ENCODE assay signal across 8 cellular contexts in the genomic region with DNA sequence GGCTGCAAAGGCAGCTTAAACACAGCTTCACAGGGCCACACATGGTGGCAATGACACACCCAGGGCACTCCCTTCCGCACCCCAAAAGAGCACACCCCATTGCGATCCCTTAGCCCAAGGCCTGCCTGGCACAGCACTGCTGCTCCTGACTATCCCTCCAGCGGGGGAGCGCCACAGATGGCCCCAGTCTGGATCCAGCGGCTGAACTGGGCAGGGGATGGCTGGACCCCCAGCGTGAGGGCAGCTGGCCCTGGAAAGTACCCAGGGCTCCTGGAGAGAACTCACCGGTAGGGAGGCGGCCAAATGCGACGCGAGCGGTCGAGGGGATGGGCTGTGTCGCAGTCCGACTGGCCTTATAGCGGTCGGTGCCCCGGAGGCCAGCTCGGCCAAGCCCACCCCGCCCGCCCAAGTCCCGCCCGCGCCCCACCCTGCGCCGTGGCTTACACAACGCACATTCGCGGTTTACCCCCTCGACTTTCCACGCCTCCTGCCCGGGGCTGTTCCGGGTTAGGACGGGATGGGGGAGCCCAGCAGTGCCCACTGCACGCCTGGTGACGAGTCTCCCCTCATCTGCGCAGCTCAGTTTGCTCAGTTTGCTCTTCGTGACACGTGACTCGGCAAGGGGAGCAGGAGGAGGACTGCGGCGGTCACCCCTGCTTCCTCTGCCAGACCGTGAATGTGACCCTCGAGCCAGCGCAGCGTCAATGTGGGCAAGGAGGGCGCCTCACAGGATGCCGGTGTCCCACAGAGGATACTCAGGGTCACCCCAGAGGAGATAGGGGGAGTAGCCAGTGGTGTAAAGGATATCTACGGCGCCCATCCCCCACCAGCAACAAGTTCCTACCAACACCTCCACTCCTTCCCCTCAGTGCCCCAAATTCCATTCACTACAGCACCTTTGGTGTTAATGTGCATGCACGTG. TPM values are rescaled to one million over a fixed set of nuclear protein-coding genes. Genes with fewer than 3 reads are reported as not detected.
A peak's percentile ranks its signal among the peaks of the same experiment; 100 is the strongest.
DNase-seq lines count a peak whose midpoint lies in the region; ATAC-seq and TF ChIP-seq lines count a peak whose summit lies in the region.

A gene (minus strand): TSS at position 328 of the 922 bp plus-strand sequence. CDS start 652 bp downstream, outside the sequence.

- in situ Hi-C loops in GM13977 (cut with MboI; ENCODE audit: low pct_unique_long_range_greater_than_20kb, low sequenced_read_pairs, unreplicated experiment), result no loop called here
- in situ Hi-C loops in brain microvascular endothelial cell (cut with HindIII; ENCODE audit: low pct_ligation_motif_present, low sequenced_read_pairs), result no loop called here

- no peaks in the 10 kb centered on the region for H3K36me3 ChIP-seq in WERI-Rb-1
- no peaks in the 10 kb centered on the region for H3K36me3 ChIP-seq in brain microvascular endothelial cell (replicated peaks)
- no peaks in the 10 kb centered on the region for H3K36me3 ChIP-seq in iPS DF 6.9 (ENCODE audit: control insufficient read depth, insufficient read depth, low read length)

- intact Hi-C loops in sciatic nerve (cut with DNase I), result no loop called here

- peak; percentile 35 for TF ChIP-seq POLR2A in NB4 (IDR thresholded peaks at IDR 0.05; ENCODE audit: extremely low read depth, insufficient read length)

- peak within 1 kb of the TSS; percentile 58 for H3K4me3 ChIP-seq in NB4 (ENCODE audit: low read depth, low read length)
- peak within 1 kb of the TSS; percentile 40 for H3K4me3 ChIP-seq in WERI-Rb-1 (ENCODE audit: low read depth, low read length)
- peak within 1 kb of the TSS; percentile 74 for H3K4me3 ChIP-seq in brain microvascular endothelial cell (ENCODE audit: low read depth, low read length)
- H3K4me3 ChIP-seq in iPS DF 6.9 (ENCODE audit: low read length), result peak within 1 kb of the TSS; percentile 9; the same call in 1 of the 2 replicates

- peak within 1 kb of the TSS; percentile 37 for H3K27ac ChIP-seq in WERI-Rb-1
- H3K27ac ChIP-seq in brain microvascular endothelial cell, result peak within 1 kb of the TSS; percentile 68
- H3K27ac ChIP-seq in iPS DF 6.9 (ENCODE audit: low read length), result no peak within 1 kb of the TSS

- no CpG with 5 or more reads among the region's 51 CpGs for WGBS in iPS DF 6.9 (ENCODE audit: insufficient coverage, insufficient read length)

- ATAC-seq in sciatic nerve (peak; percentile 87), GM19467 (IDR thresholded peaks at IDR 0.05; ENCODE audit: unreplicated experiment) (no peak), HG02798 (IDR thresholded peaks at IDR 0.05; ENCODE audit: poor library complexity, unreplicated experiment) (no peak)

- no peaks in the 10 kb centered on the region for H3K9me3 ChIP-seq in WERI-Rb-1 (ENCODE audit: severe bottlenecking)
- no peaks in the 10 kb centered on the region for H3K9me3 ChIP-seq in iPS DF 6.9 (ENCODE audit: control insufficient read depth, insufficient read depth, low read length)

- DNase-seq in GM13977 (ENCODE audit: low spot score) (peak; percentile 70), NB4 (ENCODE audit: low read depth) (peak; percentile 87), WERI-Rb-1 (peak; percentile 62), brain microvascular endothelial cell (peak; percentile 61), iPS DF 6.9 (ENCODE audit: low read depth, low spot score) (no peak), sciatic nerve (ENCODE audit: low spot score) (peak; percentile 91)

- TF ChIP-seq CTCF in GM13977 (IDR thresholded peaks at IDR 0.05; ENCODE audit: extremely low read depth, insufficient read depth, missing control alignments) (no peak), NB4 (IDR thresholded peaks at IDR 0.05; ENCODE audit: low read depth, low read length) (no peak), WERI-Rb-1 (IDR thresholded peaks at IDR 0.05; ENCODE audit: low read depth, low read length) (0 out of 2 replicates have a peak, but pooled peaks have one; percentile 6), brain microvascular endothelial cell (IDR thresholded peaks at IDR 0.05; ENCODE audit: low read depth, low read length, missing control alignments) (no peak)

- peaks cover 13% of the 10 kb centered on the region; the same call in 1 of the 2 replicates for H3K4me1 ChIP-seq in iPS DF 6.9 (ENCODE audit: control insufficient read depth, insufficient read depth, low read length)

- H3K27me3 ChIP-seq in WERI-Rb-1 (ENCODE audit: insufficient read depth, low read depth, severe bottlenecking), result no peaks in the 10 kb centered on the region
- no peaks in the 10 kb centered on the region for H3K27me3 ChIP-seq in brain microvascular endothelial cell (replicated peaks)
- H3K27me3 ChIP-seq in iPS DF 6.9 (ENCODE audit: control insufficient read depth, insufficient read depth, low read length), result no peaks in the 10 kb centered on the region

RNA-seq across cellular contexts. Expression of the gene that starts here (rescaled TPM):
- total RNA-seq in sciatic nerve, result 1,022 TPM

Comparison
In these comparisons a context has a peak if more than half of its experiments do, and no peak if none do; other contexts are left out.
1. H3K4me3 ChIP-seq: peak in every context shown above with its lines; median percentile 74 in brain microvascular endothelial cell; 58 in NB4; 40 in WERI-Rb-1; 9 in iPS DF 6.9.